Comparison of ENCODE assay signal across 10 cellular contexts in the genomic region with DNA sequence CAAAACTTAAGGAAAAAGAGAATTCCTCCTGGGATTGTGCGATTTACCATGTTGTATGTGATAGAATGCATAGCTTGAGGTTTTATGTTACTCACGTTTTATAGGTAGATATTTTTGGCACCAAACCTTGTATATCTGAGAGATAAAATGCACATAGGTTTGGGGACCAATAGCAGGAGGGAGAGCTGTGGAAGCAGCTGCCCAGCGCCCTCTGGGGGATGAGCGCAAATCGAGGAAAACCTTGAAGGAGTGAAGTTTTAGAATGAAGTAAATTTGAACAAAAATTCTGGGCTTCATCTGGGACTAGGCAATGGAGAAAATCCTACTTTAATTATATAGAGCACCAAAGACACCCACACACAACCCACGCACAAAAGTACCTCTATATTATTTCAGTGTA.
DNase-seq lines count a peak whose midpoint lies in the region; ATAC-seq and TF ChIP-seq lines count a peak whose summit lies in the region.
"Had no signal": no experiment of that assay in that cellular context is flagged by ENCODE, and none has a peak within 500 bp of the region (broad histone marks: within the 10 kb centered on the region; RNA-seq: fewer than 3 reads in every experiment).

No MANE protein-coding gene starts in this region.

- H3K9ac ChIP-seq in DND-41 (ENCODE audit: low read depth, low read length) = no peak overlapping the region

- POLR2A ChIA-PET in HEK293 (lab: Yijun Ruan, JAX) = no interaction called here

- H3K9me3 ChIP-seq in DND-41 (ENCODE audit: insufficient read depth, low read length, severe bottlenecking) (no peaks in the 10 kb centered on the region), HEK293 (ENCODE audit: control insufficient read depth, insufficient read depth, low read depth, low read length) (no peaks in the 10 kb centered on the region), lower lobe of right lung (no peaks in the 10 kb centered on the region)

- ATAC-seq in DND-41 (ENCODE audit: insufficient read depth, low read depth) (no peak), lower lobe of right lung (no peak), GM18502 (IDR thresholded peaks at IDR 0.05; ENCODE audit: poor library complexity, unreplicated experiment) (no peak)
- ATAC-seq: stimulated activated naive B cell treated with anti-CD40 and anti-IgM and Interleukin-4, amounts not matched to agents 10 μg/mL and 1 μg/mL and 100 μg/mL, for 72 hours had no signal

- H3K36me3 ChIP-seq in DND-41 (ENCODE audit: insufficient read depth, low read length) (no peaks in the 10 kb centered on the region), HEK293 (ENCODE audit: control insufficient read depth in 2 of 2, insufficient read depth in 1 of 2, low read length in 2 of 2) (no peaks in the 10 kb centered on the region), lower lobe of right lung (no peaks in the 10 kb centered on the region)

- TF ChIP-seq CTCF in DND-41 (IDR thresholded peaks at IDR 0.05; ENCODE audit: borderline replicate concordance, extremely low read depth, low read length, poor library complexity, severe bottlenecking) (peak; percentile 38), HEK293 (tag by site-specific recombination; IDR thresholded peaks at IDR 0.05) (no peak), lower lobe of right lung (IDR thresholded peaks at IDR 0.05) (peak; percentile 32)

- CTCF ChIA-PET in HEK293 (lab: Yijun Ruan, JAX) = interaction anchor here (0.5 to 2.3 kb wide), 19 partner anchors 9 to 1787 kb away, joined by 3 to 10 read pairs (median 4); no protein-coding TSS in a partner anchor

- DNase-seq in DND-41 = peak; percentile 5
- DNase-seq in SHP77 treated with DMSO at 0.1 percent for 48 hours (lab: John Stamatoyannopoulos, UW) = peak; percentile 4
- no peak for DNase-seq in lower lobe of right lung
- no peak for DNase-seq in foreskin melanocyte
- DNase-seq in ureter (ENCODE audit: low spot score) = no peak
- no peak for DNase-seq in midbrain (lab: John Stamatoyannopoulos, UW)
- DNase-seq: islet precursor cell; stimulated activated naive B cell treated with anti-CD40 and anti-IgM and Interleukin-4, amounts not matched to agents 10 μg/mL and 1 μg/mL and 100 μg/mL, for 72 hours had no signal

- no peaks in the 10 kb centered on the region for H3K4me1 ChIP-seq in DND-41 (ENCODE audit: insufficient read depth, low read length)
- H3K4me1 ChIP-seq in HEK293 (ENCODE audit: control insufficient read depth, insufficient read depth, low read length) = no peaks in the 10 kb centered on the region
- H3K4me1 ChIP-seq in lower lobe of right lung = no peaks in the 10 kb centered on the region

- no peaks in the 10 kb centered on the region for H4K20me1 ChIP-seq in DND-41 (ENCODE audit: insufficient read depth, low read length)

- H3K4me3 ChIP-seq in DND-41 (ENCODE audit: low read depth in 1 of 2, low read length in 2 of 2) (no peak overlapping the region), HEK293 (ENCODE audit: low read depth, low read length) (no peak overlapping the region), lower lobe of right lung (no peak overlapping the region)

- no peak overlapping the region for H2AFZ ChIP-seq in DND-41 (ENCODE audit: low read depth, low read length)

- no peak overlapping the region for H3K4me2 ChIP-seq in DND-41 (ENCODE audit: insufficient read depth, low read length)

- intact Hi-C loops in lower lobe of right lung (cut with DNase I) = no loop called here

- H3K79me2 ChIP-seq in DND-41 (ENCODE audit: insufficient read depth, low read length) = no peaks in the 10 kb centered on the region

- H3K27ac ChIP-seq in DND-41 (ENCODE audit: low read length) (no peak overlapping the region), HEK293 (ENCODE audit: extremely low read depth, low read depth, low read length) (no peak overlapping the region), lower lobe of right lung (no peak overlapping the region)

- H3K27me3 ChIP-seq in DND-41 (ENCODE audit: insufficient read depth, low read length, poor library complexity) (no peaks in the 10 kb centered on the region), lower lobe of right lung (ENCODE audit: low read depth) (no peaks in the 10 kb centered on the region)

TF ChIP-seq in HEK293, 187 proteins besides CTCF, POLR2A, EP300 and RAD21:
- TF ChIP-seq ZNF112 (tag by site-specific recombination; IDR thresholded peaks at IDR 0.05) (no peak), ZFP3 (tag by site-specific recombination; IDR thresholded peaks at IDR 0.05; ENCODE audit: low read depth) (no peak), ZNF654 (tag by site-specific recombination; IDR thresholded peaks at IDR 0.05; ENCODE audit: low read depth) (peak; percentile 13; the same call in 1 of the 2 replicates), ZNF214 (tag by site-specific recombination; IDR thresholded peaks at IDR 0.05; ENCODE audit: borderline replicate concordance) (no peak), ZNF302 (tag by site-specific recombination; IDR thresholded peaks at IDR 0.05; ENCODE audit: low read depth) (no peak), ZBTB1 (tag by site-specific recombination; IDR thresholded peaks at IDR 0.05) (no peak), ZNF37A (tag by site-specific recombination; IDR thresholded peaks at IDR 0.05) (no peak)
- TF ChIP-seq, protein P1, sequence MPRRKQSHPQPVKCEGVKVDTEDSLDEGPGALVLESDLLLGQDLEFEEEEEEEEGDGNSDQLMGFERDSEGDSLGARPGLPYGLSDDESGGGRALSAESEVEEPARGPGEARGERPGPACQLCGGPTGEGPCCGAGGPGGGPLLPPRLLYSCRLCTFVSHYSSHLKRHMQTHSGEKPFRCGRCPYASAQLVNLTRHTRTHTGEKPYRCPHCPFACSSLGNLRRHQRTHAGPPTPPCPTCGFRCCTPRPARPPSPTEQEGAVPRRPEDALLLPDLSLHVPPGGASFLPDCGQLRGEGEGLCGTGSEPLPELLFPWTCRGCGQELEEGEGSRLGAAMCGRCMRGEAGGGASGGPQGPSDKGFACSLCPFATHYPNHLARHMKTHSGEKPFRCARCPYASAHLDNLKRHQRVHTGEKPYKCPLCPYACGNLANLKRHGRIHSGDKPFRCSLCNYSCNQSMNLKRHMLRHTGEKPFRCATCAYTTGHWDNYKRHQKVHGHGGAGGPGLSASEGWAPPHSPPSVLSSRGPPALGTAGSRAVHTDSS (tag by site-specific recombination; IDR thresholded peaks at IDR 0.05) = no peak

Comparison
In these comparisons a context has a peak if more than half of its experiments do, and no peak if none do; other contexts are left out.
1. DNase-seq: peak in DND-41 (single experiment) and SHP77 treated with DMSO at 0.1 percent for 48 hours (single experiment); none in lower lobe of right lung (single experiment), foreskin melanocyte (single experiment), ureter (single experiment) and midbrain (single experiment).